ENCODE assay signal across 4 cellular contexts in genomic region chr20:44118185-44119034, GRCh38.
A peak's percentile ranks its signal among the peaks of the same experiment; 100 is the strongest.
TF ChIP-seq lines count a peak whose summit lies in the region.

No MANE protein-coding gene starts in this region.

TF ChIP-seq in SK-N-SH, 30 proteins besides CTCF, POLR2A, EP300 and RAD21:
- TF ChIP-seq USF1 (IDR thresholded peaks at IDR 0.05; ENCODE audit: borderline replicate concordance, low read depth): peak; percentile 71; the same call in 1 of the 2 replicates
- no peak for TF ChIP-seq MEF2A (IDR thresholded peaks at IDR 0.05; ENCODE audit: borderline replicate concordance, low read depth)

TF ChIP-seq in SK-N-SH treated with all-trans-retinoic acid at 6 μM for 48 hours, 23 proteins besides CTCF, POLR2A, EP300 and RAD21 (continued from another document):
- TF ChIP-seq CSDC2 (CRISPR knock-in tag; IDR thresholded peaks at IDR 0.05) (no peak), TCF4 (CRISPR knock-in tag; IDR thresholded peaks at IDR 0.05; ENCODE audit: borderline replicate concordance) (no peak), CSRNP3 (CRISPR knock-in tag; IDR thresholded peaks at IDR 0.05) (no peak), TOX (CRISPR knock-in tag; IDR thresholded peaks at IDR 0.05; ENCODE audit: borderline replicate concordance) (no peak), BACH2 (CRISPR knock-in tag; IDR thresholded peaks at IDR 0.05; ENCODE audit: borderline replicate concordance) (no peak), SNAI2 (CRISPR knock-in tag; IDR thresholded peaks at IDR 0.05) (no peak), ESRRG (CRISPR knock-in tag; IDR thresholded peaks at IDR 0.05) (no peak), ARNTL (CRISPR knock-in tag; IDR thresholded peaks at IDR 0.05; ENCODE audit: borderline replicate concordance, low read depth) (no peak), PPARA (CRISPR knock-in tag; IDR thresholded peaks at IDR 0.05; ENCODE audit: borderline replicate concordance) (no peak), GLIS3 (CRISPR knock-in tag; IDR thresholded peaks at IDR 0.05) (no peak)
- TF ChIP-seq, protein P1, sequence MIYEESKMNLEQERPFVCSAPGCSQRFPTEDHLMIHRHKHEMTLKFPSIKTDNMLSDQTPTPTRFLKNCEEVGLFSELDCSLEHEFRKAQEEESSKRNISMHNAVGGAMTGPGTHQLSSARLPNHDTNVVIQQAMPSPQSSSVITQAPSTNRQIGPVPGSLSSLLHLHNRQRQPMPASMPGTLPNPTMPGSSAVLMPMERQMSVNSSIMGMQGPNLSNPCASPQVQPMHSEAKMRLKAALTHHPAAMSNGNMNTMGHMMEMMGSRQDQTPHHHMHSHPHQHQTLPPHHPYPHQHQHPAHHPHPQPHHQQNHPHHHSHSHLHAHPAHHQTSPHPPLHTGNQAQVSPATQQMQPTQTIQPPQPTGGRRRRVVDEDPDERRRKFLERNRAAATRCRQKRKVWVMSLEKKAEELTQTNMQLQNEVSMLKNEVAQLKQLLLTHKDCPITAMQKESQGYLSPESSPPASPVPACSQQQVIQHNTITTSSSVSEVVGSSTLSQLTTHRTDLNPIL (CRISPR knock-in tag; IDR thresholded peaks at IDR 0.05; ENCODE audit: low read depth): no peak
- TF ChIP-seq, protein P2, sequence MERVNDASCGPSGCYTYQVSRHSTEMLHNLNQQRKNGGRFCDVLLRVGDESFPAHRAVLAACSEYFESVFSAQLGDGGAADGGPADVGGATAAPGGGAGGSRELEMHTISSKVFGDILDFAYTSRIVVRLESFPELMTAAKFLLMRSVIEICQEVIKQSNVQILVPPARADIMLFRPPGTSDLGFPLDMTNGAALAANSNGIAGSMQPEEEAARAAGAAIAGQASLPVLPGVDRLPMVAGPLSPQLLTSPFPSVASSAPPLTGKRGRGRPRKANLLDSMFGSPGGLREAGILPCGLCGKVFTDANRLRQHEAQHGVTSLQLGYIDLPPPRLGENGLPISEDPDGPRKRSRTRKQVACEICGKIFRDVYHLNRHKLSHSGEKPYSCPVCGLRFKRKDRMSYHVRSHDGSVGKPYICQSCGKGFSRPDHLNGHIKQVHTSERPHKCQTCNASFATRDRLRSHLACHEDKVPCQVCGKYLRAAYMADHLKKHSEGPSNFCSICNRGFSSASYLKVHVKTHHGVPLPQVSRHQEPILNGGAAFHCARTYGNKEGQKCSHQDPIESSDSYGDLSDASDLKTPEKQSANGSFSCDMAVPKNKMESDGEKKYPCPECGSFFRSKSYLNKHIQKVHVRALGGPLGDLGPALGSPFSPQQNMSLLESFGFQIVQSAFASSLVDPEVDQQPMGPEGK (CRISPR knock-in tag; IDR thresholded peaks at IDR 0.05; ENCODE audit: borderline replicate concordance): no peak
TF ChIP-seq in SK-N-SH treated with all-trans-retinoic acid at 6 μM for 48 hours: peak in this region for 0.

TF ChIP-seq in GM12878, 131 proteins besides CTCF, POLR2A, EP300 and RAD21 (continued from another document and continues in another):
- TF ChIP-seq, protein P3, sequence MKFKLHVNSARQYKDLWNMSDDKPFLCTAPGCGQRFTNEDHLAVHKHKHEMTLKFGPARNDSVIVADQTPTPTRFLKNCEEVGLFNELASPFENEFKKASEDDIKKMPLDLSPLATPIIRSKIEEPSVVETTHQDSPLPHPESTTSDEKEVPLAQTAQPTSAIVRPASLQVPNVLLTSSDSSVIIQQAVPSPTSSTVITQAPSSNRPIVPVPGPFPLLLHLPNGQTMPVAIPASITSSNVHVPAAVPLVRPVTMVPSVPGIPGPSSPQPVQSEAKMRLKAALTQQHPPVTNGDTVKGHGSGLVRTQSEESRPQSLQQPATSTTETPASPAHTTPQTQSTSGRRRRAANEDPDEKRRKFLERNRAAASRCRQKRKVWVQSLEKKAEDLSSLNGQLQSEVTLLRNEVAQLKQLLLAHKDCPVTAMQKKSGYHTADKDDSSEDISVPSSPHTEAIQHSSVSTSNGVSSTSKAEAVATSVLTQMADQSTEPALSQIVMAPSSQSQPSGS (IDR thresholded peaks at IDR 0.05; ENCODE audit: low read length): no peak
- 0 out of 2 replicates have a peak, but pooled peaks have one; percentile 41 for TF ChIP-seq HCFC1 (IDR thresholded peaks at IDR 0.05; ENCODE audit: low read length)
- peak; percentile 25 for TF ChIP-seq USF1 (IDR thresholded peaks at IDR 0.05; ENCODE audit: borderline replicate concordance, extremely low read length, insufficient read depth, low read depth, low read length)
- TF ChIP-seq KAT2A (conservative IDR thresholded peaks at IDR 0.05; ENCODE audit: control insufficient read depth, low read depth, low read length): no peak
- TF ChIP-seq RELA (IDR thresholded peaks at IDR 0.05; ENCODE audit: borderline replicate concordance, partially characterized antibody): no peak
- no peak for TF ChIP-seq DPF2 (IDR thresholded peaks at IDR 0.05)
- TF ChIP-seq ESRRA (IDR thresholded peaks at IDR 0.05; ENCODE audit: low read length): no peak
- TF ChIP-seq JUND (IDR thresholded peaks at IDR 0.05; ENCODE audit: low read depth, low read length): no peak
- TF ChIP-seq EED (IDR thresholded peaks at IDR 0.05; ENCODE audit: low read depth): no peak
- TF ChIP-seq STAT1 (conservative IDR thresholded peaks at IDR 0.05): no peak
- TF ChIP-seq ZNF274 (IDR thresholded peaks at IDR 0.05; ENCODE audit: insufficient read depth, insufficient read length): no peak
- TF ChIP-seq BHLHE40 (IDR thresholded peaks at IDR 0.05; ENCODE audit: borderline replicate concordance in 1 of 2, low read depth in 2 of 2, low read length in 1 of 2): no peak
- no peak for TF ChIP-seq PAX5 (IDR thresholded peaks at IDR 0.05; ENCODE audit: borderline replicate concordance, low read depth, low read length)
- TF ChIP-seq, protein P4, sequence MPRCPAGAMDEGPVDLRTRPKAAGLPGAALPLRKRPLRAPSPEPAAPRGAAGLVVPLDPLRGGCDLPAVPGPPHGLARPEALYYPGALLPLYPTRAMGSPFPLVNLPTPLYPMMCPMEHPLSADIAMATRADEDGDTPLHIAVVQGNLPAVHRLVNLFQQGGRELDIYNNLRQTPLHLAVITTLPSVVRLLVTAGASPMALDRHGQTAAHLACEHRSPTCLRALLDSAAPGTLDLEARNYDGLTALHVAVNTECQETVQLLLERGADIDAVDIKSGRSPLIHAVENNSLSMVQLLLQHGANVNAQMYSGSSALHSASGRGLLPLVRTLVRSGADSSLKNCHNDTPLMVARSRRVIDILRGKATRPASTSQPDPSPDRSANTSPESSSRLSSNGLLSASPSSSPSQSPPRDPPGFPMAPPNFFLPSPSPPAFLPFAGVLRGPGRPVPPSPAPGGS (IDR thresholded peaks at IDR 0.05; ENCODE audit: borderline replicate concordance, insufficient read depth, low read depth, low read length, poor library complexity, severe bottlenecking): no peak
- no peak for TF ChIP-seq CBX3 (IDR thresholded peaks at IDR 0.05; ENCODE audit: borderline replicate concordance, low read depth)
- TF ChIP-seq, protein P5, sequence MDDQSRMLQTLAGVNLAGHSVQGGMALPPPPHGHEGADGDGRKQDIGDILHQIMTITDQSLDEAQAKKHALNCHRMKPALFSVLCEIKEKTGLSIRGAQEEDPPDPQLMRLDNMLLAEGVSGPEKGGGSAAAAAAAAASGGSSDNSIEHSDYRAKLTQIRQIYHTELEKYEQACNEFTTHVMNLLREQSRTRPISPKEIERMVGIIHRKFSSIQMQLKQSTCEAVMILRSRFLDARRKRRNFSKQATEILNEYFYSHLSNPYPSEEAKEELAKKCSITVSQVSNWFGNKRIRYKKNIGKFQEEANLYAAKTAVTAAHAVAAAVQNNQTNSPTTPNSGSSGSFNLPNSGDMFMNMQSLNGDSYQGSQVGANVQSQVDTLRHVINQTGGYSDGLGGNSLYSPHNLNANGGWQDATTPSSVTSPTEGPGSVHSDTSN (IDR thresholded peaks at IDR 0.05; ENCODE audit: insufficient replicate concordance, low read depth, low read length): no peak
- peak; percentile 48 for TF ChIP-seq SIX5 (IDR thresholded peaks at IDR 0.05; ENCODE audit: low read depth, low read length, severe bottlenecking)
- no peak for TF ChIP-seq BCL11A (IDR thresholded peaks at IDR 0.05; ENCODE audit: low read depth, low read length)
- TF ChIP-seq WRNIP1 (IDR thresholded peaks at IDR 0.05; ENCODE audit: borderline replicate concordance, low read depth, low read length): no peak
- no peak for TF ChIP-seq MXI1 (IDR thresholded peaks at IDR 0.05; ENCODE audit: low read depth, low read length)
- no peak for TF ChIP-seq NFIC (IDR thresholded peaks at IDR 0.05; ENCODE audit: low read depth, low read length)

TF ChIP-seq in HepG2, 621 proteins besides CTCF, POLR2A, EP300 and RAD21 (continued from another document):
- TF ChIP-seq KLF15 (CRISPR knock-in tag; IDR thresholded peaks at IDR 0.05; ENCODE audit: borderline replicate concordance): no peak
- peak; percentile 85 for TF ChIP-seq ZNF143 (CRISPR knock-in tag; IDR thresholded peaks at IDR 0.05)
- TF ChIP-seq STAG1 (CRISPR knock-in tag; IDR thresholded peaks at IDR 0.05): no peak
- TF ChIP-seq ZBTB20 (CRISPR knock-in tag; IDR thresholded peaks at IDR 0.05; ENCODE audit: borderline replicate concordance, low read depth): no peak
- TF ChIP-seq FOXA1 (IDR thresholded peaks at IDR 0.05): no peak
- no peak for TF ChIP-seq FOXA1 (CRISPR knock-in tag; IDR thresholded peaks at IDR 0.05)
- peak; percentile 91 for TF ChIP-seq THAP11 (CRISPR knock-in tag; IDR thresholded peaks at IDR 0.05)
- TF ChIP-seq TFDP2 (CRISPR knock-in tag; IDR thresholded peaks at IDR 0.05): no peak
- no peak for TF ChIP-seq MTF1 (CRISPR knock-in tag; IDR thresholded peaks at IDR 0.05)
- TF ChIP-seq ZBTB44 (CRISPR knock-in tag; IDR thresholded peaks at IDR 0.05): no peak
- 0 out of 2 replicates have a peak, but pooled peaks have one; percentile 30 for TF ChIP-seq NRL (CRISPR knock-in tag; IDR thresholded peaks at IDR 0.05; ENCODE audit: borderline replicate concordance)
- TF ChIP-seq ZNF687 (CRISPR knock-in tag; IDR thresholded peaks at IDR 0.05): 0 out of 2 replicates have a peak, but pooled peaks have one; percentile 11
- TF ChIP-seq, protein P6, sequence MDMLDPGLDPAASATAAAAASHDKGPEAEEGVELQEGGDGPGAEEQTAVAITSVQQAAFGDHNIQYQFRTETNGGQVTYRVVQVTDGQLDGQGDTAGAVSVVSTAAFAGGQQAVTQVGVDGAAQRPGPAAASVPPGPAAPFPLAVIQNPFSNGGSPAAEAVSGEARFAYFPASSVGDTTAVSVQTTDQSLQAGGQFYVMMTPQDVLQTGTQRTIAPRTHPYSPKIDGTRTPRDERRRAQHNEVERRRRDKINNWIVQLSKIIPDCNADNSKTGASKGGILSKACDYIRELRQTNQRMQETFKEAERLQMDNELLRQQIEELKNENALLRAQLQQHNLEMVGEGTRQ (IDR thresholded peaks at IDR 0.05; ENCODE audit: low read depth, low read length): no peak; the same call in 1 of the 2 replicates
- TF ChIP-seq, protein P6 (CRISPR knock-in tag; IDR thresholded peaks at IDR 0.05; ENCODE audit: borderline replicate concordance): peak; percentile 60; the same call in 1 of the 2 replicates
- TF ChIP-seq SUZ12 (IDR thresholded peaks at IDR 0.05; ENCODE audit: low read depth, low read length): peak; percentile 32; the same call in 1 of the 2 replicates
- TF ChIP-seq, protein P7, sequence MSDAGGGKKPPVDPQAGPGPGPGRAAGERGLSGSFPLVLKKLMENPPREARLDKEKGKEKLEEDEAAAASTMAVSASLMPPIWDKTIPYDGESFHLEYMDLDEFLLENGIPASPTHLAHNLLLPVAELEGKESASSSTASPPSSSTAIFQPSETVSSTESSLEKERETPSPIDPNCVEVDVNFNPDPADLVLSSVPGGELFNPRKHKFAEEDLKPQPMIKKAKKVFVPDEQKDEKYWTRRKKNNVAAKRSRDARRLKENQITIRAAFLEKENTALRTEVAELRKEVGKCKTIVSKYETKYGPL (CRISPR knock-in tag; IDR thresholded peaks at IDR 0.05): no peak
- no peak for TF ChIP-seq ZNF44 (CRISPR knock-in tag; IDR thresholded peaks at IDR 0.05)
- TF ChIP-seq SMAD9 (CRISPR knock-in tag; IDR thresholded peaks at IDR 0.05): no peak
- no peak for TF ChIP-seq ZNF570 (CRISPR knock-in tag; IDR thresholded peaks at IDR 0.05; ENCODE audit: borderline replicate concordance)
